In the genomic region with DNA sequence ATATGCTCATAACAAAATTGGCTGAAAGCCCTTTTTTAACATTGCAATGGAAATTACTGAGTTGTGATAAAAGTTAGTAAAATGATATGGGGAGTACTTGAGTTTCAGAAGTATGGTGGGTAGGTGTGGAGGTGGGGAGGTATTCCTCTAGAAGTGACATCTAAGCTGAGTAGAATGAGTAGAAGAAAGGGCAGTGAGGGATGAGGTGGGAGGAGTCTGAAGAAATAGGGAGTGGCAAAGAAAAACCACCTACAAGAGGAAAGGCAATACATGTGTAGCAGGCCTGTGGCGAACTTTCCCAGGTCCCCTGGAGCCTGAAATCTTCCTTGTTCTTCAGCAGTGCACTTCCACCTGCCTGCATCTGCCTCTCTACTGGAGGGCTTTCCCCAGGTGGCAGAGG, we compare ENCODE assay signal across 20 cellular contexts.
"Had no signal": no experiment of that assay in that cellular context is flagged by ENCODE, and none has a peak within 500 bp of the region (broad histone marks: within the 10 kb centered on the region; RNA-seq: fewer than 3 reads in every experiment).

No MANE protein-coding gene starts in this region.

- H3K4me3 Mint-ChIP-seq: dendritic cell treated with granulocyte-macrophage colony-stimulating factor and Interleukin-4, amounts not matched to agents 40 ng/mL and 50 ng/mL, for 4 days; effector memory CD8-positive, alpha-beta T cell; naive thymus-derived CD4-positive, alpha-beta T cell; stimulated activated naive CD8-positive, alpha-beta T cell treated with anti-CD3 and anti-CD28 coated beads, Interleukin-15, amount 100 ng/mL, for 72 hours had no signal

- ATAC-seq: effector memory CD8-positive, alpha-beta T cell; gastroesophageal sphincter; left colon; left ventricle myocardium superior; naive thymus-derived CD4-positive, alpha-beta T cell; stimulated activated naive CD8-positive, alpha-beta T cell treated with anti-CD3 and anti-CD28 coated beads, Interleukin-15, amount 100 ng/mL, for 72 hours; upper lobe of right lung had no signal

- H3K27ac Mint-ChIP-seq: dendritic cell treated with granulocyte-macrophage colony-stimulating factor and Interleukin-4, amounts not matched to agents 40 ng/mL and 50 ng/mL, for 4 days; effector memory CD8-positive, alpha-beta T cell; naive thymus-derived CD4-positive, alpha-beta T cell; stimulated activated naive CD8-positive, alpha-beta T cell treated with anti-CD3 and anti-CD28 coated beads, Interleukin-15, amount 100 ng/mL, for 72 hours had no signal

- H3K27me3 ChIP-seq: esophagus muscularis mucosa, gastroesophageal sphincter, hepatocyte, ovary, right atrium auricular region, testis, tibial nerve, upper lobe of right lung, vagina had no signal

- H3K4me1 ChIP-seq: esophagus muscularis mucosa, gastroesophageal sphincter, right atrium auricular region, testis, tibial nerve, upper lobe of right lung, vagina had no signal

- DNase-seq: effector memory CD8-positive, alpha-beta T cell; glutamatergic neuron; left colon; left ventricle myocardium superior; mesendoderm; naive thymus-derived CD4-positive, alpha-beta T cell; ovary; small intestine; stimulated activated CD4-positive, alpha-beta T cell treated with anti-CD3 and anti-CD28 coated beads, Interleukin-12 subunit alpha, Interleukin-12 subunit beta, amount 100 ng/mL, for 4 hours; stimulated activated naive CD8-positive, alpha-beta T cell treated with anti-CD3 and anti-CD28 coated beads, Interleukin-15, amount 100 ng/mL, for 72 hours; testis; upper lobe of right lung had no signal

- H3K27ac ChIP-seq: epithelial cell of prostate, esophagus muscularis mucosa, gastroesophageal sphincter, hepatocyte, ovary, right atrium auricular region, testis, tibial nerve, upper lobe of right lung, vagina had no signal

- H3K36me3 Mint-ChIP-seq: naive thymus-derived CD4-positive, alpha-beta T cell had no signal

- H3K27me3 Mint-ChIP-seq: dendritic cell treated with granulocyte-macrophage colony-stimulating factor and Interleukin-4, amounts not matched to agents 40 ng/mL and 50 ng/mL, for 4 days; stimulated activated naive CD8-positive, alpha-beta T cell treated with anti-CD3 and anti-CD28 coated beads, Interleukin-15, amount 100 ng/mL, for 72 hours had no signal

- H3K9me3 ChIP-seq: esophagus muscularis mucosa, gastroesophageal sphincter, ovary, right atrium auricular region, testis, tibial nerve, upper lobe of right lung, vagina had no signal

- H3K36me3 ChIP-seq: esophagus muscularis mucosa, gastroesophageal sphincter, ovary, right atrium auricular region, tibial nerve, upper lobe of right lung, vagina had no signal

- H3K4me3 ChIP-seq: esophagus muscularis mucosa, gastroesophageal sphincter, hepatocyte, ovary, right atrium auricular region, testis, tibial nerve, upper lobe of right lung, vagina had no signal

- H3K9me3 Mint-ChIP-seq: dendritic cell treated with granulocyte-macrophage colony-stimulating factor and Interleukin-4, amounts not matched to agents 40 ng/mL and 50 ng/mL, for 4 days; effector memory CD8-positive, alpha-beta T cell; naive thymus-derived CD4-positive, alpha-beta T cell; stimulated activated naive CD8-positive, alpha-beta T cell treated with anti-CD3 and anti-CD28 coated beads, Interleukin-15, amount 100 ng/mL, for 72 hours had no signal
